Comparison of ENCODE assay signal across 12 cellular contexts in the genomic region with DNA sequence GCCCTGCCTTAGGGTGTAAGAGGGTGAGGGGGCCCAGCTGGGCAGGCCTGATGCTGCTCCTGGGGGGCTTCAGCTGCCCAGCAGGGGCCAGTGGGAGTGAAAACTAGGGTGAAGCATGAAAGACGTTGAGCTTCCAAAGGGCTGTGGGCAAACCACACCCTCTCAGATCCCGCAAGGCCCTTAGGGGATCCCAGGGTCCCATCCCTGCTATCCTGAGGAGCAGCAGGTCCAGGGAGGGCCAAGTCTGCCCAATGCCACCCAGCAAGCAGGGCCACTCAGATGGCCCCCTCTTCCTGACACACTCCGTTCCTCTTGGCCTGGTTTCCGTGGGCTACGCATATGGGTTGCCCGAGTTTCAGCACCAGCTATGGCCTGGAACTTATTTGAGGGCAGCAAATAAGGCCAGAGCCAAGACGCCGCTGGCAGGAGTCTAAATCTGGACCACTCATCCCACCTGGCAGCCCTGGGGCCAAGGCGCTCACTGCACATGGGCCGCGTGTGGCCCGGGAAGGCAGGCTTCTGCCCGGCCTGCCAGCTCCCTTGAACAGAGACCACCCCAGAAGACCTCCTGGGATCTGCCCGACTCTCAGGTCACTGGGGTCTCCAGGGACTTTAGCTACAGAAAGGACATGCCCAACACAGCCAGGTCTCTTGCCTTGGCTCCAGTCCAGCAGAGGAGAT. TPM values are rescaled to one million over a fixed set of nuclear protein-coding genes. Genes with fewer than 3 reads are reported as not detected.
DNase-seq lines count a peak whose midpoint lies in the region; ATAC-seq and TF ChIP-seq lines count a peak whose summit lies in the region.
"Had no signal": no experiment of that assay in that cellular context is flagged by ENCODE, and none has a peak within 500 bp of the region (broad histone marks: within the 10 kb centered on the region; RNA-seq: fewer than 3 reads in every experiment).

No MANE protein-coding gene starts in this region.

- no peaks in the 10 kb centered on the region for H3K27me3 Mint-ChIP-seq in Caco-2 (ENCODE audit: insufficient read depth, unreplicated experiment)
- H3K27me3 Mint-ChIP-seq in activated CD8-positive, alpha-beta T cell treated with anti-CD3 and anti-CD28 coated beads for 36 hours: no peaks in the 10 kb centered on the region
- peaks cover 21% of the 10 kb centered on the region for H3K27me3 Mint-ChIP-seq in chondrocyte (ENCODE audit: low read depth)

- H3K9ac ChIP-seq in mucosa of stomach (ENCODE audit: low read length): peak overlapping the region; percentile 46

- CTCF ChIA-PET in Caco-2 (lab: Charles Lee): no interaction called here
- CTCF ChIA-PET in activated CD8-positive, alpha-beta T cell treated with anti-CD3 and anti-CD28 coated beads for 36 hours (lab: Charles Lee): interaction anchor here (0.7 to 2.8 kb wide), 5 partner anchors 44 to 222 kb away, joined by 3 to 9 read pairs (median 4); a partner anchor contains a TSS

- H3K4me1 Mint-ChIP-seq in Caco-2 (ENCODE audit: low read depth, unreplicated experiment) (peaks cover 7% of the 10 kb centered on the region), chondrocyte (ENCODE audit: low read depth) (peaks cover 29% of the 10 kb centered on the region)
- H3K4me1 Mint-ChIP-seq in activated CD8-positive, alpha-beta T cell treated with anti-CD3 and anti-CD28 coated beads for 36 hours (ENCODE audit: low read depth): peaks cover 61% of the 10 kb centered on the region

- no peaks in the 10 kb centered on the region for H3K9me3 Mint-ChIP-seq in Caco-2 (ENCODE audit: unreplicated experiment)
- H3K9me3 Mint-ChIP-seq in activated CD8-positive, alpha-beta T cell treated with anti-CD3 and anti-CD28 coated beads for 36 hours: no peaks in the 10 kb centered on the region
- H3K9me3 Mint-ChIP-seq in chondrocyte (ENCODE audit: low read depth): no peaks in the 10 kb centered on the region

- POLR2A ChIA-PET in Caco-2 (lab: Charles Lee): no interaction called here
- POLR2A ChIA-PET in activated CD8-positive, alpha-beta T cell treated with anti-CD3 and anti-CD28 coated beads for 36 hours (lab: Charles Lee): interaction anchor here (0.8 to 1.6 kb wide), 4 partner anchors 17 to 216 kb away, joined by 3 to 4 read pairs (median 3); no protein-coding TSS in a partner anchor

- DNase-seq in DMS53 (lab: John Stamatoyannopoulos, UW) (peak; percentile 59), DMS53 treated with DMSO at 0.1 percent for 48 hours (lab: John Stamatoyannopoulos, UW; ENCODE audit: unreplicated experiment) (no peak), Caco-2 (no peak), chondrocyte (ENCODE audit: low spot score) (no peak), NCI-H2107 treated with DMSO at 0.1 percent for 48 hours (lab: John Stamatoyannopoulos, UW; ENCODE audit: unreplicated experiment) (no peak)
- DNase-seq in activated CD8-positive, alpha-beta T cell treated with anti-CD3 and anti-CD28 coated beads for 36 hours: no peak
- DNase-seq: NCI-H187 treated with DMSO at 0.1 percent for 48 hours had no signal

- no peak for ATAC-seq in activated CD8-positive, alpha-beta T cell treated with anti-CD3 and anti-CD28 coated beads for 36 hours
- no peak for ATAC-seq in GM18868 (IDR thresholded peaks at IDR 0.05; ENCODE audit: unreplicated experiment)

- H3K4me3 Mint-ChIP-seq in Caco-2 (ENCODE audit: unreplicated experiment) (no peak overlapping the region), chondrocyte (ENCODE audit: unreplicated experiment) (no peak overlapping the region)
- H3K4me3 Mint-ChIP-seq in activated CD8-positive, alpha-beta T cell treated with anti-CD3 and anti-CD28 coated beads for 36 hours: peak overlapping the region; percentile 17

- no TSS peak for BruUV-seq in Caco-2 (replicated peaks; lab: Mats Ljungman, UMichigan)

- intact Hi-C loops in Caco-2 (cut with micrococcal nuclease; ENCODE audit: unreplicated experiment): no loop called here
- intact Hi-C loops in activated CD8-positive, alpha-beta T cell treated with anti-CD3 and anti-CD28 coated beads for 36 hours (cut with micrococcal nuclease): loop anchor here (5.0 kb wide), 1 partner anchor 42 kb away; no protein-coding TSS in a partner anchor

- H3K4me1 ChIP-seq in Caco-2 (peaks cover 10% of the 10 kb centered on the region), mucosa of stomach (ENCODE audit: control insufficient read depth, insufficient read depth, low read length) (peaks cover 71% of the 10 kb centered on the region)

- no peaks in the 10 kb centered on the region for H3K9me3 ChIP-seq in Caco-2
- no peaks in the 10 kb centered on the region for H3K9me3 ChIP-seq in mucosa of stomach (ENCODE audit: control insufficient read depth, low read length)
- H3K9me3 ChIP-seq: tibial nerve had no signal

- TF ChIP-seq CTCF in Caco-2 (IDR thresholded peaks at IDR 0.05; ENCODE audit: insufficient read depth in 1 of 2, low read depth in 1 of 2, low read length in 1 of 2, severe bottlenecking in 1 of 2, unreplicated experiment in 1 of 2) (no peak), chondrocyte (IDR thresholded peaks at IDR 0.05) (no peak)
- TF ChIP-seq CTCF in activated CD8-positive, alpha-beta T cell treated with anti-CD3 and anti-CD28 coated beads for 36 hours (IDR thresholded peaks at IDR 0.05): no peak

- H3K36me3 ChIP-seq in Caco-2 (ENCODE audit: control insufficient read depth, insufficient read depth, low read length) (no peaks in the 10 kb centered on the region), mucosa of stomach (ENCODE audit: control insufficient read depth, insufficient read depth, low read length) (peaks cover 7% of the 10 kb centered on the region)
- H3K36me3 ChIP-seq: cardiac muscle cell, tibial nerve had no signal

- H3K4me3 ChIP-seq in Caco-2 (ENCODE audit: low read depth, low read length) (no peak overlapping the region), mucosa of stomach (ENCODE audit: low read length) (no peak overlapping the region)
- H3K4me3 ChIP-seq: cardiac muscle cell, tibial nerve had no signal

- H3K27ac Mint-ChIP-seq in Caco-2 (ENCODE audit: unreplicated experiment) (peak overlapping the region; percentile 15), chondrocyte (ENCODE audit: unreplicated experiment) (no peak overlapping the region)
- peak overlapping the region; percentile 65 for H3K27ac Mint-ChIP-seq in activated CD8-positive, alpha-beta T cell treated with anti-CD3 and anti-CD28 coated beads for 36 hours

- H3K36me3 Mint-ChIP-seq in Caco-2 (ENCODE audit: insufficient read depth, unreplicated experiment) (no peaks in the 10 kb centered on the region), chondrocyte (ENCODE audit: low read depth) (no peaks in the 10 kb centered on the region)
- H3K36me3 Mint-ChIP-seq in activated CD8-positive, alpha-beta T cell treated with anti-CD3 and anti-CD28 coated beads for 36 hours (ENCODE audit: low read depth): peaks cover 8% of the 10 kb centered on the region

- H3K27me3 ChIP-seq in Caco-2 (replicated peaks; ENCODE audit: control insufficient read depth, insufficient read depth, low read length) (no peaks in the 10 kb centered on the region), mucosa of stomach (ENCODE audit: control insufficient read depth, insufficient read depth, low read length) (no peaks in the 10 kb centered on the region)

RNA-seq across cellular contexts. Expression of a gene that starts 4.2 kb away (rescaled TPM):
- 8.0 and 8.2 TPM in 2 replicates for total RNA-seq in Caco-2 (2022)
- 100 to 1,000 TPM; 113 to 117 TPM for total RNA-seq in activated CD8-positive, alpha-beta T cell treated with anti-CD3 and anti-CD28 coated beads for 36 hours
- 0.53 to 1.7 TPM (median 1.5 TPM) in 3 replicates for total RNA-seq in chondrocyte

RNA-seq across cellular contexts. Expression of a gene that starts 43.8 kb away (rescaled TPM):
- 0.23 TPM in 1 of 2 replicates, not detected in the other for total RNA-seq in Caco-2 (2022)
- 1 to 10 TPM in 1 of 2 experiments, under 1 TPM in 1; 0.43 to 1.7 TPM for total RNA-seq in activated CD8-positive, alpha-beta T cell treated with anti-CD3 and anti-CD28 coated beads for 36 hours
- not detected in 3 replicates for total RNA-seq in chondrocyte
- total RNA-seq: Daoy had no signal

Comparison
In these comparisons a context has a peak if more than half of its experiments do, and no peak if none do; other contexts are left out.
1. RNA of a gene that starts 4.2 kb away (total RNA-seq): 113 to 117 TPM in activated CD8-positive, alpha-beta T cell treated with anti-CD3 and anti-CD28 coated beads for 36 hours; 8.0 to 8.2 TPM in Caco-2 and 0.53 to 1.7 TPM in chondrocyte; every median in the first group is over 10 times any median in the second.